ENCODE assay signal across 8 cellular contexts in the genomic region with DNA sequence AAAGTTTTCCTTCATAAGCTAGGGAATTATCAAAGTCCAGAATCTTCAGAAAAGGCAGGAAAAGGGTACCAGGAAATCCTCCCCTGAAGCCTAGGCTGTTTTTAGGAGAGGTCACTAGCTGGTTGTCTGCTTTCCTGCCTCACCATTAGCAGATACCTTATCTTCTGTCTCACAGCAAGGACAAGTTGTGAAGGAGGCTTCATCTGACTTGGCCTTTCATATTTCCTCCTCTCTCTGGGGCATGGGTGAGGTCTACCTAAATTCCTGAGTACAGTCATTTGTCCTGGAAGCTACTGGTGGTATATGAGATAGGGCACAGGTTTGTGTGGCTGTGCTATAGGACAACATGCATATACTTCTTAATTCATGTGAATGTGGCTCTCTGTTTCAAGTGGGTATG. TPM values are rescaled to one million over a fixed set of nuclear protein-coding genes. Genes with fewer than 3 reads are reported as not detected.
DNase-seq lines count a peak whose midpoint lies in the region; ATAC-seq and TF ChIP-seq lines count a peak whose summit lies in the region.

No MANE protein-coding gene starts in this region.

- H3K9me3 ChIP-seq in right atrium auricular region, result no peaks in the 10 kb centered on the region
- no peaks in the 10 kb centered on the region for H3K9me3 ChIP-seq in muscle layer of colon (ENCODE audit: low read length)
- no peaks in the 10 kb centered on the region for H3K9me3 ChIP-seq in aorta (ENCODE audit: control insufficient read depth, low read length)

- TF ChIP-seq CTCF in right atrium auricular region (IDR thresholded peaks at IDR 0.05) (no peak), MCF 10A (IDR thresholded peaks at IDR 0.05; ENCODE audit: unreplicated experiment) (no peak)

- peak overlapping the region; percentile 96 to 99 for H3K27ac ChIP-seq in right atrium auricular region
- no peak overlapping the region for H3K27ac ChIP-seq in muscle layer of colon (ENCODE audit: low read depth, low read length)
- H3K27ac ChIP-seq in aorta (ENCODE audit: low read depth in 1 of 2, low read length in 2 of 2), result peak overlapping the region; percentile 41 to 85

- CTCF ChIA-PET in MCF 10A (lab: Yijun Ruan, JAX), result interaction anchor here (0.9 to 2.9 kb wide), 5 partner anchors 10 to 355 kb away, joined by 3 to 17 read pairs (median 7); no protein-coding TSS in a partner anchor

- ATAC-seq in left cardiac atrium (no peak), aorta (ENCODE audit: low FRiP score) (no peak), GM19395 (IDR thresholded peaks at IDR 0.05; ENCODE audit: unreplicated experiment) (no peak)

- H3K27me3 Mint-ChIP-seq in MCF 10A (ENCODE audit: insufficient read depth, unreplicated experiment), result no peaks in the 10 kb centered on the region

- peak overlapping the region; percentile 98 for H3K9ac ChIP-seq in muscle layer of colon (ENCODE audit: low read length)

- peaks cover 2% of the 10 kb centered on the region for H3K36me3 ChIP-seq in right atrium auricular region
- peaks cover 4% of the 10 kb centered on the region for H3K36me3 ChIP-seq in muscle layer of colon (ENCODE audit: insufficient read depth, low read length)
- peaks cover 0 to 1% of the 10 kb centered on the region in 2 donors for H3K36me3 ChIP-seq in aorta (ENCODE audit: control insufficient read depth in 1 of 2, insufficient read depth in 2 of 2, low read length in 1 of 2)

- POLR2A ChIA-PET in MCF 10A (lab: Yijun Ruan, JAX), result interaction anchor here (0.9 to 3.4 kb wide), 3 partner anchors 11 to 209 kb away, joined by 4 to 18 read pairs (median 4); no protein-coding TSS in a partner anchor

- no peaks in the 10 kb centered on the region for H3K9me3 Mint-ChIP-seq in MCF 10A (ENCODE audit: unreplicated experiment)

- peaks cover under 1% of the 10 kb centered on the region for H3K36me3 Mint-ChIP-seq in MCF 10A (ENCODE audit: insufficient read depth, unreplicated experiment)

- H3K4me3 ChIP-seq in right atrium auricular region, result peak overlapping the region; percentile 72 to 97
- peak overlapping the region in 1 of 2 donors; percentile 97 for H3K4me3 ChIP-seq in muscle layer of colon (ENCODE audit: low read depth in 1 of 2, low read length in 2 of 2)
- peak overlapping the region; percentile 35 to 99 for H3K4me3 ChIP-seq in aorta (ENCODE audit: low read length in 2 of 2)

- peak overlapping the region; percentile 89 for H3K27ac Mint-ChIP-seq in MCF 10A (ENCODE audit: low read depth, unreplicated experiment)

- H3K4me1 ChIP-seq in right atrium auricular region, result peaks cover 0 to 70% of the 10 kb centered on the region in 2 donors
- H3K4me1 ChIP-seq in muscle layer of colon (ENCODE audit: insufficient read depth, low read length), result peaks cover 60% of the 10 kb centered on the region
- H3K4me1 ChIP-seq in aorta (ENCODE audit: control insufficient read depth in 1 of 2, insufficient read depth in 2 of 2, low read length in 2 of 2), result peaks cover 2 to 13% of the 10 kb centered on the region in 2 donors

- DNase-seq in right atrium auricular region (ENCODE audit: low spot score) (no peak), left cardiac atrium (no peak), MCF 10A (ENCODE audit: unreplicated experiment) (no peak), aorta (no peak), SW480 (ENCODE audit: low spot score) (no peak), SIG-M5 (lab: John Stamatoyannopoulos, UW) (no peak)

- intact Hi-C loops in left cardiac atrium (cut with DNase I) (loop anchor here in 1 of 2 donors (5.0 kb wide), 1 partner anchor 42 kb away; no protein-coding TSS in a partner anchor), MCF 10A (cut with micrococcal nuclease) (loop anchor here (5.0 kb wide), 1 partner anchor 47 kb away; a partner anchor contains a TSS), aorta (cut with DNase I) (loop anchor here in 1 of 2 donors (5.0 kb wide), 2 partner anchors 47 to 667 kb away; a partner anchor contains a TSS)

- peaks cover 54% of the 10 kb centered on the region for H3K4me1 Mint-ChIP-seq in MCF 10A (ENCODE audit: insufficient read depth, unreplicated experiment)

- H3K27me3 ChIP-seq in right atrium auricular region (no peaks in the 10 kb centered on the region), muscle layer of colon (ENCODE audit: control insufficient read depth in 1 of 2, insufficient read depth in 2 of 2, low read length in 2 of 2) (no peaks in the 10 kb centered on the region), aorta (ENCODE audit: control insufficient read depth in 1 of 2, insufficient read depth in 2 of 2, low read length in 1 of 2) (no peaks in the 10 kb centered on the region)

- H3K4me3 Mint-ChIP-seq in MCF 10A (ENCODE audit: unreplicated experiment), result peak overlapping the region; percentile 78

- BruUV-seq in MCF 10A (replicated peaks; lab: Mats Ljungman, UMichigan), result no TSS peak

RNA-seq across cellular contexts. Expression of a gene that starts 2.3 kb away (rescaled TPM):
- total RNA-seq in right atrium auricular region (10 to 100 TPM; 19.9 to 22.1 TPM), left cardiac atrium (10 to 100 TPM; 18.9 to 19.5 TPM), MCF 10A (2022) (19.7 and 21.1 TPM in 2 replicates), aorta (10 to 100 TPM; 29.8 to 32.1 TPM)
- 10 to 100 TPM in 1 of 2 donors, 1 to 10 TPM in 1; 6.0 to 12.1 TPM for polyA plus RNA-seq in aorta

RNA-seq across cellular contexts. Expression of a gene that starts 31.4 kb away (rescaled TPM):
- 10 to 100 TPM in 1 of 2 donors, 1 to 10 TPM in 1; 3.4 to 10.6 TPM for total RNA-seq in right atrium auricular region
- 10 to 100 TPM; 10.4 to 22.0 TPM for total RNA-seq in left cardiac atrium
- not detected in 2 replicates for total RNA-seq in MCF 10A (2022)
- 10 to 100 TPM; 23.4 to 39.8 TPM for total RNA-seq in aorta
- polyA plus RNA-seq in aorta, result 10 to 100 TPM in 1 of 2 donors, 1 to 10 TPM in 1; 4.8 to 23.9 TPM

RNA-seq across cellular contexts. Expression of a gene that starts 47.3 kb away (rescaled TPM):
- total RNA-seq in right atrium auricular region, result 10 to 100 TPM; 25.4 to 37.9 TPM
- 10 to 100 TPM; 21.2 to 28.8 TPM for total RNA-seq in left cardiac atrium
- total RNA-seq in MCF 10A (2022), result 53.7 and 59.3 TPM in 2 replicates
- 10 to 100 TPM; 29.6 to 33.2 TPM for total RNA-seq in aorta
- polyA plus RNA-seq in aorta, result 10 to 100 TPM; 13.6 to 20.1 TPM
